17 cellular contexts compared by ENCODE assay signal in the genomic region with DNA sequence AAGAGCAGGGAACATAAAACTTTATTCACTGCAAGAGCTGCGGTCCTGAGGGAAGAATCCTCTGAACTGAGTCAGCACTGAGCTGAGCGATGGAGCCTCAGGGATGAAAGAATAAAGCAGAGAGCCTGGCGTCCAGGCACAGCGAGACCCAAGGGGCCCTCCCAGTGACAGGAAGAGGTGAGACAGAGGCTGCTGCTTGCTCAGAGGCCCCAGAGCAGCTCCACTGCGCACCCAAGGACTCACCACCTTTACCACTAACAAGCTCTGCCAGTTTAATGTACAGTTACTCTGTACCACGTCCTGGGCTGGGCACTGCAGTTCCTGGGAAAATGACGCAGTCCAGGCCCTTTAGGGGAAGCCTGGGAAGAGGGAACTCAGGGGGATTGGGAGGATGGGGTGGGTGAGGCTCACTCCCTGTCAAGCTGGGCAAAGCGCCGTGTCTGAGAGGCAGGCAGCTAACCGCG. TPM values are rescaled to one million over a fixed set of nuclear protein-coding genes. Genes with fewer than 3 reads are reported as not detected.
DNase-seq lines count a peak whose midpoint lies in the region; ATAC-seq and TF ChIP-seq lines count a peak whose summit lies in the region.
"Had no signal": no experiment of that assay in that cellular context is flagged by ENCODE, and none has a peak within 500 bp of the region (broad histone marks: within the 10 kb centered on the region; RNA-seq: fewer than 3 reads in every experiment).

No MANE protein-coding gene starts in this region.

- peak overlapping the region; percentile 78 for H3K27ac Mint-ChIP-seq in osteocyte (ENCODE audit: unreplicated experiment)
- H3K27ac Mint-ChIP-seq: activated T-helper 17 cell treated with anti-CD3 and anti-CD28 coated beads, Interleukin-2, amount 50 U/mL, for 72 hours; CD4-positive, alpha-beta T cell; stimulated activated memory B cell treated with anti-CD40 and anti-IgM and Interleukin-4, amounts not matched to agents 10 μg/mL and 1 μg/mL and 100 μg/mL, for 72 hours had no signal

- DNase-seq in Daoy (ENCODE audit: low read depth) = peak; percentile 88
- DNase-seq in RWPE1 (ENCODE audit: low spot score) = peak; percentile 68
- no peak for DNase-seq in epithelial cell of prostate (ENCODE audit: low read depth, low spot score)
- no peak for DNase-seq in osteocyte (ENCODE audit: extremely low spot score, unreplicated experiment)
- DNase-seq in NCI-H345 treated with DMSO at 0.1 percent for 48 hours (lab: John Stamatoyannopoulos, UW; ENCODE audit: unreplicated experiment) = no peak
- DNase-seq in NCI-H1092 treated with DMSO at 0.1 percent for 48 hours (lab: John Stamatoyannopoulos, UW) = no peak
- DNase-seq: activated CD4-positive, alpha-beta T cell treated with anti-CD3 and anti-CD28 coated beads, Interleukin-2, amount 50 U/mL, for 1 hour; CD4-positive, alpha-beta T cell; left ventricle myocardium inferior; NCI-H2029 had no signal

- H3K36me3 Mint-ChIP-seq in osteocyte (ENCODE audit: unreplicated experiment) = no peaks in the 10 kb centered on the region
- H3K36me3 Mint-ChIP-seq: stimulated activated memory B cell treated with anti-CD40 and anti-IgM and Interleukin-4, amounts not matched to agents 10 μg/mL and 1 μg/mL and 100 μg/mL, for 72 hours had no signal

- peak overlapping the region; percentile 83 for H3K27ac ChIP-seq in RWPE1
- peak overlapping the region; percentile 48 for H3K27ac ChIP-seq in epithelial cell of prostate
- H3K27ac ChIP-seq: gastrocnemius medialis, left ventricle myocardium inferior, parathyroid adenoma had no signal

- CTCF ChIA-PET in RWPE1 (lab: Yijun Ruan, JAX) = interaction anchor here (0.5 to 0.9 kb wide), 4 partner anchors 10 to 189 kb away, joined by 3 to 6 read pairs (median 4); no protein-coding TSS in a partner anchor

- H3K4me3 Mint-ChIP-seq in osteocyte (ENCODE audit: unreplicated experiment) = no peak overlapping the region
- H3K4me3 Mint-ChIP-seq: activated T-helper 17 cell treated with anti-CD3 and anti-CD28 coated beads, Interleukin-2, amount 50 U/mL, for 72 hours; CD4-positive, alpha-beta T cell; stimulated activated memory B cell treated with anti-CD40 and anti-IgM and Interleukin-4, amounts not matched to agents 10 μg/mL and 1 μg/mL and 100 μg/mL, for 72 hours had no signal

- peaks cover 46% of the 10 kb centered on the region for H3K4me1 Mint-ChIP-seq in osteocyte (ENCODE audit: unreplicated experiment)

- no peak for ATAC-seq in HG02870 (IDR thresholded peaks at IDR 0.05; ENCODE audit: unreplicated experiment)
- no peak for ATAC-seq in GM21737 (IDR thresholded peaks at IDR 0.05; ENCODE audit: unreplicated experiment)
- ATAC-seq: activated T-helper 17 cell treated with anti-CD3 and anti-CD28 coated beads, Interleukin-2, amount 50 U/mL, for 72 hours; gastrocnemius medialis; stimulated activated memory B cell treated with anti-CD40 and anti-IgM and Interleukin-4, amounts not matched to agents 10 μg/mL and 1 μg/mL and 100 μg/mL, for 72 hours had no signal

- no peak for TF ChIP-seq CTCF in RWPE1 (conservative IDR thresholded peaks at IDR 0.05; ENCODE audit: low read depth)
- TF ChIP-seq CTCF in osteocyte (IDR thresholded peaks at IDR 0.05) = no peak

- H3K9me3 Mint-ChIP-seq in osteocyte (ENCODE audit: unreplicated experiment) = no peaks in the 10 kb centered on the region
- H3K9me3 Mint-ChIP-seq: activated T-helper 17 cell treated with anti-CD3 and anti-CD28 coated beads, Interleukin-2, amount 50 U/mL, for 72 hours; CD4-positive, alpha-beta T cell; stimulated activated memory B cell treated with anti-CD40 and anti-IgM and Interleukin-4, amounts not matched to agents 10 μg/mL and 1 μg/mL and 100 μg/mL, for 72 hours had no signal

- POLR2A ChIA-PET in RWPE1 (lab: Yijun Ruan, JAX; ENCODE audit: low non-redundant PET) = interaction anchor here (0.6 to 0.7 kb wide), 3 partner anchors 7 to 29 kb away, joined by 3 to 6 read pairs (median 4); no protein-coding TSS in a partner anchor

- no peaks in the 10 kb centered on the region for H3K27me3 Mint-ChIP-seq in osteocyte (ENCODE audit: unreplicated experiment)

RNA-seq across cellular contexts. Expression of a gene that starts 5.6 kb away (rescaled TPM):
- total RNA-seq in Daoy (2014; rRNA removed; shearing (Covaris generic)) = 2.4 TPM in 1 of 2 replicates, not detected in the other
- not detected in 2 replicates for total RNA-seq in osteocyte
- total RNA-seq: activated T-helper 17 cell treated with anti-CD3 and anti-CD28 coated beads, Interleukin-2, amount 50 U/mL, for 72 hours; CD4-positive, alpha-beta T cell; gastrocnemius medialis; T-helper 1 cell treated with Interleukin-12 subunit alpha and Interleukin-12 subunit beta and Interleukin-4 antibody, amounts not matched to agents 30 ng/mL and 1 ng/mL, for 36 hours had no signal

RNA-seq across cellular contexts. Expression of a gene that starts 10.5 kb away (rescaled TPM):
- total RNA-seq in Daoy (2014; rRNA removed; shearing (Covaris generic)) = 176 and 293 TPM in 2 replicates
- total RNA-seq in osteocyte = 95.6 and 102 TPM in 2 replicates

RNA-seq across cellular contexts. Expression of a gene that starts 37.9 kb away (rescaled TPM):
- 4.9 and 8.4 TPM in 2 replicates for total RNA-seq in Daoy (2014; rRNA removed; shearing (Covaris generic))
- 5.6 and 6.9 TPM in 2 replicates for total RNA-seq in osteocyte

RNA-seq across cellular contexts. Expression of a gene that starts 58.4 kb away (rescaled TPM):
- total RNA-seq in Daoy (2014; rRNA removed; shearing (Covaris generic)) = 1.2 and 4.9 TPM in 2 replicates
- total RNA-seq in osteocyte = 1.2 and 1.4 TPM in 2 replicates
- total RNA-seq: CD4-positive, alpha-beta T cell; gastrocnemius medialis had no signal

Comparison
In these comparisons a context has a peak if more than half of its experiments do, and no peak if none do; other contexts are left out.
1. DNase-seq: peak in Daoy (single experiment) and RWPE1 (single experiment); none in epithelial cell of prostate (single experiment), osteocyte (single experiment), NCI-H345 treated with DMSO at 0.1 percent for 48 hours (single experiment) and NCI-H1092 treated with DMSO at 0.1 percent for 48 hours (single experiment).